In the genomic region with DNA sequence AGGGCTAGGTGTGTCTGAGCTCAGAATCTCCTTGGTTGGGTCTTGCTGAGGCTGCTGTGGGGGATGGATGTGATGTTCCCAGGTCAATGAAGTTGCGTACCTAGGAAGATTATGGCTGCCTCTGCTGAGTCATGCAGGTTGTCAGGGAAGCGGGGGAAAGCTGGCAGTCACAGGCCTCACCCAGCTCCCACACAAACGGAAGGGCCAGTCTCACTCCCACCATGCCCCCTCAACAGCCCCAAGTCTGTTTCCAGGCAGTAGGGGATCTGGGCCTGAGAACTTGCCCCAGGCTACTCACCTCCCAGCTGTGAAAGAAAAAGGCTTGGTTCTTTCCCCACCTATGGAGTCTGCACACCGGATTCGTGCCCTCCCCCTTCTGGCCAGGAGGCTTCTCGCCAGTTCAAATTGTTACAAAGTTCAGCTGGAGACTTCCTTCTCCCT, we compare ENCODE assay signal across 1 cellular context.
TF ChIP-seq lines count a peak whose summit lies in the region.

No MANE protein-coding gene starts in this region.

TF ChIP-seq in GM23338, 12 proteins besides CTCF, POLR2A, EP300 and RAD21 (continued from another document):
- TF ChIP-seq, protein P1, sequence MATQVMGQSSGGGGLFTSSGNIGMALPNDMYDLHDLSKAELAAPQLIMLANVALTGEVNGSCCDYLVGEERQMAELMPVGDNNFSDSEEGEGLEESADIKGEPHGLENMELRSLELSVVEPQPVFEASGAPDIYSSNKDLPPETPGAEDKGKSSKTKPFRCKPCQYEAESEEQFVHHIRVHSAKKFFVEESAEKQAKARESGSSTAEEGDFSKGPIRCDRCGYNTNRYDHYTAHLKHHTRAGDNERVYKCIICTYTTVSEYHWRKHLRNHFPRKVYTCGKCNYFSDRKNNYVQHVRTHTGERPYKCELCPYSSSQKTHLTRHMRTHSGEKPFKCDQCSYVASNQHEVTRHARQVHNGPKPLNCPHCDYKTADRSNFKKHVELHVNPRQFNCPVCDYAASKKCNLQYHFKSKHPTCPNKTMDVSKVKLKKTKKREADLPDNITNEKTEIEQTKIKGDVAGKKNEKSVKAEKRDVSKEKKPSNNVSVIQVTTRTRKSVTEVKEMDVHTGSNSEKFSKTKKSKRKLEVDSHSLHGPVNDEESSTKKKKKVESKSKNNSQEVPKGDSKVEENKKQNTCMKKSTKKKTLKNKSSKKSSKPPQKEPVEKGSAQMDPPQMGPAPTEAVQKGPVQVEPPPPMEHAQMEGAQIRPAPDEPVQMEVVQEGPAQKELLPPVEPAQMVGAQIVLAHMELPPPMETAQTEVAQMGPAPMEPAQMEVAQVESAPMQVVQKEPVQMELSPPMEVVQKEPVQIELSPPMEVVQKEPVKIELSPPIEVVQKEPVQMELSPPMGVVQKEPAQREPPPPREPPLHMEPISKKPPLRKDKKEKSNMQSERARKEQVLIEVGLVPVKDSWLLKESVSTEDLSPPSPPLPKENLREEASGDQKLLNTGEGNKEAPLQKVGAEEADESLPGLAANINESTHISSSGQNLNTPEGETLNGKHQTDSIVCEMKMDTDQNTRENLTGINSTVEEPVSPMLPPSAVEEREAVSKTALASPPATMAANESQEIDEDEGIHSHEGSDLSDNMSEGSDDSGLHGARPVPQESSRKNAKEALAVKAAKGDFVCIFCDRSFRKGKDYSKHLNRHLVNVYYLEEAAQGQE (IDR thresholded peaks at IDR 0.05; ENCODE audit: unreplicated experiment): no peak
- TF ChIP-seq ZNF114 (CRISPR knock-in tag; IDR thresholded peaks at IDR 0.05) (no peak), ZNF331 (CRISPR knock-in tag; IDR thresholded peaks at IDR 0.05; ENCODE audit: low read depth) (no peak)
- TF ChIP-seq, protein P2, sequence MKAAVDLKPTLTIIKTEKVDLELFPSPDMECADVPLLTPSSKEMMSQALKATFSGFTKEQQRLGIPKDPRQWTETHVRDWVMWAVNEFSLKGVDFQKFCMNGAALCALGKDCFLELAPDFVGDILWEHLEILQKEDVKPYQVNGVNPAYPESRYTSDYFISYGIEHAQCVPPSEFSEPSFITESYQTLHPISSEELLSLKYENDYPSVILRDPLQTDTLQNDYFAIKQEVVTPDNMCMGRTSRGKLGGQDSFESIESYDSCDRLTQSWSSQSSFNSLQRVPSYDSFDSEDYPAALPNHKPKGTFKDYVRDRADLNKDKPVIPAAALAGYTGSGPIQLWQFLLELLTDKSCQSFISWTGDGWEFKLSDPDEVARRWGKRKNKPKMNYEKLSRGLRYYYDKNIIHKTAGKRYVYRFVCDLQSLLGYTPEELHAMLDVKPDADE (IDR thresholded peaks at IDR 0.05): no peak
TF ChIP-seq in GM23338: peak in this region for 0.
